16 cellular contexts compared by ENCODE assay signal in genomic region chr1:117815926-117816325, GRCh38.
DNase-seq lines count a peak whose midpoint lies in the region; ATAC-seq and TF ChIP-seq lines count a peak whose summit lies in the region.
"Had no signal": no experiment of that assay in that cellular context is flagged by ENCODE, and none has a peak within 500 bp of the region (broad histone marks: within the 10 kb centered on the region; RNA-seq: fewer than 3 reads in every experiment).

No MANE protein-coding gene starts in this region.

- DNase-seq in GM23338 (ENCODE audit: low spot score) (peak; percentile 31), NCI-H82 (lab: John Stamatoyannopoulos, UW) (peak; percentile 47), chondrocyte (ENCODE audit: low spot score) (no peak), osteoblast (ENCODE audit: insufficient read length, low spot score, missing footprints) (no peak), glomerular visceral epithelial cell (ENCODE audit: extremely low spot score) (no peak), superior temporal gyrus (ENCODE audit: extremely low spot score) (no peak), HuH-7 (ENCODE audit: low spot score) (no peak)
- DNase-seq in effector CD4-positive, alpha-beta T cell, result no peak
- DNase-seq: activated CD4-positive, alpha-beta T cell treated with anti-CD3 and anti-CD28 coated beads for 1 hour; activated T-cell treated with anti-CD3 and anti-CD28 coated beads, Interleukin-2, amount 50 U/mL, for 1 hour; foreskin fibroblast; naive B cell; NCI-H1930; stimulated activated naive CD4-positive, alpha-beta T cell treated with Interleukin-2 at 50 U/mL for 16 hours had no signal

- no peak overlapping the region for H3K4me3 Mint-ChIP-seq in GM23338
- no peak overlapping the region for H3K4me3 Mint-ChIP-seq in chondrocyte (ENCODE audit: unreplicated experiment)
- H3K4me3 Mint-ChIP-seq: dendritic cell treated with granulocyte-macrophage colony-stimulating factor and Interleukin-4, amounts not matched to agents 40 ng/mL and 50 ng/mL, for 4 days; naive B cell had no signal

- peaks cover 3% of the 10 kb centered on the region for H3K27me3 Mint-ChIP-seq in GM23338 (ENCODE audit: insufficient read depth, low read depth, poor library complexity)
- no peaks in the 10 kb centered on the region for H3K27me3 Mint-ChIP-seq in chondrocyte (ENCODE audit: low read depth)

- H3F3A ChIP-seq in GM23338 (replicated peaks; ENCODE audit: low read depth), result no peaks in the 10 kb centered on the region

- H3K79me2 ChIP-seq in GM23338 (replicated peaks; ENCODE audit: insufficient read depth) (no peaks in the 10 kb centered on the region), osteoblast (ENCODE audit: insufficient read depth, low read length) (no peaks in the 10 kb centered on the region)

- H3K27ac Mint-ChIP-seq in GM23338 (no peak overlapping the region), chondrocyte (ENCODE audit: unreplicated experiment) (no peak overlapping the region)
- H3K27ac Mint-ChIP-seq: dendritic cell treated with granulocyte-macrophage colony-stimulating factor and Interleukin-4, amounts not matched to agents 40 ng/mL and 50 ng/mL, for 4 days; naive B cell had no signal

- ATAC-seq in GM23338, result peak; percentile 45
- ATAC-seq: right cardiac atrium had no signal

- H3K27me3 ChIP-seq in GM23338 (ENCODE audit: insufficient read depth) (no peaks in the 10 kb centered on the region), osteoblast (ENCODE audit: insufficient read depth, low read length) (no peaks in the 10 kb centered on the region)

- H3K36me3 Mint-ChIP-seq in GM23338 (ENCODE audit: low read depth) (no peaks in the 10 kb centered on the region), chondrocyte (ENCODE audit: low read depth) (no peaks in the 10 kb centered on the region)
- H3K36me3 Mint-ChIP-seq: naive B cell had no signal

- no peak overlapping the region for H3K4me2 ChIP-seq in GM23338
- H3K4me2 ChIP-seq in osteoblast (ENCODE audit: insufficient read depth, low read length), result no peak overlapping the region

- H3K4me1 Mint-ChIP-seq in GM23338, result peaks cover 3% of the 10 kb centered on the region; the same call in 1 of the 3 replicates
- H3K4me1 Mint-ChIP-seq in chondrocyte (ENCODE audit: low read depth), result peaks cover 47% of the 10 kb centered on the region
- H3K4me1 Mint-ChIP-seq: naive B cell had no signal

- H4K20me1 ChIP-seq in GM23338 (replicated peaks; ENCODE audit: insufficient read depth) (no peaks in the 10 kb centered on the region), osteoblast (ENCODE audit: insufficient read depth, low read length) (no peaks in the 10 kb centered on the region)

- TF ChIP-seq CTCF in GM23338 (conservative IDR thresholded peaks at IDR 0.05; ENCODE audit: low read depth in 2 of 2) (peak; percentile 46 to 55), chondrocyte (IDR thresholded peaks at IDR 0.05) (peak; percentile 43), osteoblast (IDR thresholded peaks at IDR 0.05; ENCODE audit: extremely low read depth, low read depth, low read length) (peak; percentile 22)

- no peak overlapping the region for H3K27ac ChIP-seq in GM23338 (ENCODE audit: low read depth)
- H3K27ac ChIP-seq in osteoblast (ENCODE audit: low read depth, low read length), result no peak overlapping the region

- no peaks in the 10 kb centered on the region for H3K9me3 ChIP-seq in osteoblast (ENCODE audit: low read depth, low read length)

- H3K9me2 ChIP-seq in GM23338 (ENCODE audit: insufficient read depth), result peaks cover 28% of the 10 kb centered on the region

- no peaks in the 10 kb centered on the region for H3K4me1 ChIP-seq in GM23338 (ENCODE audit: insufficient read depth)
- H3K4me1 ChIP-seq in osteoblast (ENCODE audit: insufficient read depth, low read length), result peaks cover 23% of the 10 kb centered on the region

- H2AFZ ChIP-seq in GM23338, result no peak overlapping the region; the same call in 1 of the 2 replicates
- H2AFZ ChIP-seq in osteoblast (ENCODE audit: low read length), result no peak overlapping the region

- H3K36me3 ChIP-seq in GM23338 (ENCODE audit: insufficient read depth) (no peaks in the 10 kb centered on the region), osteoblast (ENCODE audit: insufficient read depth, low read length) (no peaks in the 10 kb centered on the region)

- H3K4me3 ChIP-seq in GM23338, result no peak overlapping the region
- H3K4me3 ChIP-seq in osteoblast (ENCODE audit: insufficient read depth, low read length), result no peak overlapping the region

- H3K9me3 Mint-ChIP-seq in GM23338 (no peaks in the 10 kb centered on the region), chondrocyte (ENCODE audit: low read depth) (no peaks in the 10 kb centered on the region)

TF ChIP-seq in GM23338, 12 proteins besides CTCF, POLR2A, EP300 and RAD21 (continues in another document):
- TF ChIP-seq NANOG (IDR thresholded peaks at IDR 0.05; ENCODE audit: borderline replicate concordance) (no peak), REST (IDR thresholded peaks at IDR 0.05; ENCODE audit: unreplicated experiment) (no peak), ZNF331 (CRISPR knock-in tag; IDR thresholded peaks at IDR 0.05; ENCODE audit: low read depth) (no peak), JUNB (IDR thresholded peaks at IDR 0.05; ENCODE audit: unreplicated experiment) (no peak), CREB1 (CRISPR knock-in tag; IDR thresholded peaks at IDR 0.05; ENCODE audit: low read depth) (no peak), EZH2phosphoT487 (IDR thresholded peaks at IDR 0.05; ENCODE audit: unreplicated experiment) (no peak), EZH2 (IDR thresholded peaks at IDR 0.05; ENCODE audit: low read depth, unreplicated experiment) (no peak), POLR2AphosphoS5 (IDR thresholded peaks at IDR 0.05; ENCODE audit: low read depth) (no peak)

Comparison
In these comparisons a context has a peak if more than half of its experiments do, and no peak if none do; other contexts are left out.
1. DNase-seq: peak in GM23338 (single experiment) and NCI-H82 (single experiment); none in chondrocyte (single experiment), osteoblast (single experiment), glomerular visceral epithelial cell (single experiment), superior temporal gyrus (single experiment), effector CD4-positive, alpha-beta T cell (single experiment) and HuH-7 (single experiment).
2. Peak in every context shown above with its lines, with median percentiles within 50 percentile points of each other: CTCF ChIP-seq.